20 cellular contexts compared by ENCODE assay signal in genomic region chr5:133384903-133385302, GRCh38.
DNase-seq lines count a peak whose midpoint lies in the region; ATAC-seq and TF ChIP-seq lines count a peak whose summit lies in the region.
"Had no signal": no experiment of that assay in that cellular context is flagged by ENCODE, and none has a peak within 500 bp of the region (broad histone marks: within the 10 kb centered on the region; RNA-seq: fewer than 3 reads in every experiment).

No MANE protein-coding gene starts in this region.

- H2BK12ac ChIP-seq in neuronal stem cell (ENCODE audit: low read length), result no peak overlapping the region

- H3K18ac ChIP-seq in neuronal stem cell (ENCODE audit: low read length), result peak overlapping the region; percentile 40

- H2AK5ac ChIP-seq in neuronal stem cell (ENCODE audit: low read depth, low read length), result peak overlapping the region; percentile 78

- H2BK120ac ChIP-seq in neuronal stem cell (ENCODE audit: low read depth, low read length), result no peak overlapping the region

- H3K9me3 Mint-ChIP-seq in endodermal cell (no peaks in the 10 kb centered on the region), type B pancreatic cell (no peaks in the 10 kb centered on the region)
- no peaks in the 10 kb centered on the region for H3K9me3 Mint-ChIP-seq in stimulated activated naive CD8-positive, alpha-beta T cell treated with anti-CD3 and anti-CD28 coated beads, Interleukin-15, amount 100 ng/mL, for 72 hours

- no peaks in the 10 kb centered on the region for H3K27me3 Mint-ChIP-seq in endodermal cell (ENCODE audit: insufficient read depth)
- peaks cover 9% of the 10 kb centered on the region for H3K27me3 Mint-ChIP-seq in type B pancreatic cell
- peaks cover 61% of the 10 kb centered on the region for H3K27me3 Mint-ChIP-seq in stimulated activated naive CD8-positive, alpha-beta T cell treated with anti-CD3 and anti-CD28 coated beads, Interleukin-15, amount 100 ng/mL, for 72 hours

- no peak overlapping the region for H2BK5ac ChIP-seq in neuronal stem cell (ENCODE audit: low read length)

- H3K4me1 Mint-ChIP-seq in endodermal cell (peaks cover 6% of the 10 kb centered on the region), type B pancreatic cell (ENCODE audit: unreplicated experiment) (peaks cover 7% of the 10 kb centered on the region)
- H3K4me1 Mint-ChIP-seq in stimulated activated naive CD8-positive, alpha-beta T cell treated with anti-CD3 and anti-CD28 coated beads, Interleukin-15, amount 100 ng/mL, for 72 hours, result peaks cover 5% of the 10 kb centered on the region

- H3K27me3 ChIP-seq in endodermal cell (ENCODE audit: control insufficient read depth, insufficient read depth, low read length, poor library complexity, severe bottlenecking) (no peaks in the 10 kb centered on the region), neuronal stem cell (ENCODE audit: control insufficient read depth in 3 of 3, insufficient read depth in 3 of 3, low read depth in 1 of 3, low read length in 3 of 3) (peaks cover 0 to 45% (median 0%) of the 10 kb centered on the region in 3 experiments)
- H3K27me3 ChIP-seq: SJCRH30 had no signal

- no peak overlapping the region for H3K4ac ChIP-seq in neuronal stem cell (ENCODE audit: low read length)

- H3K27ac Mint-ChIP-seq in endodermal cell (no peak overlapping the region), type B pancreatic cell (peak overlapping the region; percentile 42)
- H3K27ac Mint-ChIP-seq in stimulated activated naive CD8-positive, alpha-beta T cell treated with anti-CD3 and anti-CD28 coated beads, Interleukin-15, amount 100 ng/mL, for 72 hours, result no peak overlapping the region

- H2BK15ac ChIP-seq in neuronal stem cell (ENCODE audit: low read length), result peak overlapping the region; percentile 56

- 93 to 100% methylated on average over 4 to 9 of the region's 9 CpGs for WGBS in endodermal cell (ENCODE audit: insufficient coverage in 1 of 2, insufficient read length in 1 of 2), 2 experiments
- WGBS in neuronal stem cell (ENCODE audit: extremely low coverage in 2 of 2, insufficient read length in 2 of 2, insufficient replicate concordance in 1 of 2), 2 donors, result no CpG with 5 or more reads among the region's 9 CpGs

- H3K4me3 Mint-ChIP-seq in endodermal cell (no peak overlapping the region), type B pancreatic cell (no peak overlapping the region)
- no peak overlapping the region for H3K4me3 Mint-ChIP-seq in stimulated activated naive CD8-positive, alpha-beta T cell treated with anti-CD3 and anti-CD28 coated beads, Interleukin-15, amount 100 ng/mL, for 72 hours

- no peaks in the 10 kb centered on the region for H3K79me1 ChIP-seq in neuronal stem cell (ENCODE audit: low read depth, low read length)

- no peak overlapping the region for H3K4me2 ChIP-seq in neuronal stem cell (ENCODE audit: insufficient read depth, low read length, poor library complexity, severe bottlenecking)
- H3K4me2 ChIP-seq: PC-9 had no signal

- peak; percentile 28 for DNase-seq in activated CD8-positive, alpha-beta memory T cell treated with anti-CD3 and anti-CD28 coated beads, Interleukin-2, amount 50 U/mL, for 48 hours
- DNase-seq in activated CD8-positive, alpha-beta memory T cell treated with anti-CD3 and anti-CD28 coated beads, Interleukin-2, amount 50 U/mL, for 4 hours, result no peak
- DNase-seq in endodermal cell (peak; percentile 18), neuronal stem cell (ENCODE audit: low spot score) (no peak), type B pancreatic cell (ENCODE audit: extremely low spot score, unreplicated experiment) (peak; percentile 52), NCI-H1417 (lab: John Stamatoyannopoulos, UW) (no peak)
- DNase-seq in stimulated activated naive CD8-positive, alpha-beta T cell treated with anti-CD3 and anti-CD28 coated beads, Interleukin-15, amount 100 ng/mL, for 72 hours, result no peak
- DNase-seq: Calu3, DMS153, DND-41, Karpas-422, NCI-H1105, NCI-H2029, NCI-H446, NCI-H524 treated with DMSO at 0.1 percent for 48 hours, NCI-H774, PC-9, SJCRH30 had no signal

- H3K36me3 Mint-ChIP-seq in endodermal cell (ENCODE audit: low read depth) (no peaks in the 10 kb centered on the region), type B pancreatic cell (no peaks in the 10 kb centered on the region)

- TF ChIP-seq CTCF in endodermal cell (conservative IDR thresholded peaks at IDR 0.05), result no peak
- no peak for TF ChIP-seq CTCF in type B pancreatic cell (conservative IDR thresholded peaks at IDR 0.05)

- no peak overlapping the region for H3K14ac ChIP-seq in neuronal stem cell (ENCODE audit: low read length)

- H3K36me3 ChIP-seq in endodermal cell (ENCODE audit: control insufficient read depth, insufficient read depth, low read length) (no peaks in the 10 kb centered on the region), neuronal stem cell (replicated peaks in 1 of 2; ENCODE audit: control insufficient read depth in 2 of 2, insufficient read depth in 2 of 2, low read length in 2 of 2) (no peaks in the 10 kb centered on the region)
- H3K36me3 ChIP-seq: SJCRH30 had no signal

- no peak overlapping the region for H2AFZ ChIP-seq in neuronal stem cell (ENCODE audit: low read length)
- H2AFZ ChIP-seq: PC-9 had no signal

- H3K27ac ChIP-seq in endodermal cell (ENCODE audit: low read depth, low read length), result no peak overlapping the region
- H3K27ac ChIP-seq in neuronal stem cell (replicated peaks; ENCODE audit: low read length), result no peak overlapping the region
- H3K27ac ChIP-seq: HL-60, PC-9, SJCRH30 had no signal

- no peak overlapping the region for H3K9ac ChIP-seq in endodermal cell (ENCODE audit: extremely low read depth, low read length, poor library complexity, severe bottlenecking)
- no peak overlapping the region for H3K9ac ChIP-seq in neuronal stem cell (ENCODE audit: low read depth, low read length, poor library complexity)

- H3K9me3 ChIP-seq in endodermal cell (ENCODE audit: control insufficient read depth, low read length), result no peaks in the 10 kb centered on the region
- no peaks in the 10 kb centered on the region for H3K9me3 ChIP-seq in neuronal stem cell (replicated peaks in 1 of 2; ENCODE audit: control insufficient read depth in 2 of 2, insufficient read depth in 1 of 2, low read depth in 1 of 2, low read length in 2 of 2)
- H3K9me3 ChIP-seq: SJCRH30 had no signal

- H3K4me1 ChIP-seq in endodermal cell (ENCODE audit: control insufficient read depth, insufficient read depth, low read length) (no peaks in the 10 kb centered on the region), neuronal stem cell (ENCODE audit: control insufficient read depth in 2 of 2, insufficient read depth in 1 of 2, low read depth in 1 of 2, low read length in 2 of 2) (peaks cover 2 to 21% of the 10 kb centered on the region in 2 donors)
- H3K4me1 ChIP-seq: SJCRH30 had no signal

- no peak overlapping the region for H4K91ac ChIP-seq in neuronal stem cell (ENCODE audit: low read depth, low read length, poor library complexity)

- no peak for ATAC-seq in HG02678 (IDR thresholded peaks at IDR 0.05; ENCODE audit: unreplicated experiment)
- no peak for ATAC-seq in stimulated activated naive CD8-positive, alpha-beta T cell treated with anti-CD3 and anti-CD28 coated beads, Interleukin-15, amount 100 ng/mL, for 72 hours

- no peak overlapping the region for H3K4me3 ChIP-seq in endodermal cell (ENCODE audit: low read length)
- no peak overlapping the region for H3K4me3 ChIP-seq in neuronal stem cell (ENCODE audit: low read length in 2 of 2)
- H3K4me3 ChIP-seq: PC-9, SJCRH30 had no signal

- H4K8ac ChIP-seq in neuronal stem cell (ENCODE audit: low read depth, low read length), result no peak overlapping the region

- H3K23ac ChIP-seq in neuronal stem cell (ENCODE audit: low read depth, low read length, poor library complexity), result no peak overlapping the region

Comparison
In these comparisons a context has a peak if more than half of its experiments do, and no peak if none do; other contexts are left out.
1. DNase-seq: peak in activated CD8-positive, alpha-beta memory T cell treated with anti-CD3 and anti-CD28 coated beads, Interleukin-2, amount 50 U/mL, for 48 hours (single experiment), endodermal cell (single experiment) and type B pancreatic cell (single experiment); none in activated CD8-positive, alpha-beta memory T cell treated with anti-CD3 and anti-CD28 coated beads, Interleukin-2, amount 50 U/mL, for 4 hours (single experiment), neuronal stem cell (single experiment), stimulated activated naive CD8-positive, alpha-beta T cell treated with anti-CD3 and anti-CD28 coated beads, Interleukin-15, amount 100 ng/mL, for 72 hours (0 of 2) and NCI-H1417 (0 of 3).